ENCODE assay signal across 8 cellular contexts in genomic region chr1:21937034-21937371, GRCh38. TPM values are rescaled to one million over a fixed set of nuclear protein-coding genes. Genes with fewer than 3 reads are reported as not detected.
DNase-seq lines count a peak whose midpoint lies in the region; ATAC-seq and TF ChIP-seq lines count a peak whose summit lies in the region.

Gene HSPG2 (minus strand): TSS chr1:21937310. CDS start chr1:21937217, 93 bp downstream.

- no peaks in the 10 kb centered on the region for H3K9me3 ChIP-seq in liver (ENCODE audit: control insufficient read depth in 4 of 4, low read length in 3 of 4)
- no peaks in the 10 kb centered on the region for H3K9me3 ChIP-seq in thoracic aorta

- TF ChIP-seq CTCF in MCF 10A (IDR thresholded peaks at IDR 0.05; ENCODE audit: unreplicated experiment) (no peak), liver (IDR thresholded peaks at IDR 0.05; ENCODE audit: low read depth, low read length, missing input control) (no peak), thoracic aorta (IDR thresholded peaks at IDR 0.05) (no peak)

- H3K4me3 Mint-ChIP-seq in activated CD4-positive, alpha-beta T cell treated with anti-CD3 and anti-CD28 coated beads, Interleukin-2, amount 10 ng/mL, durations not matched to agents 7 days and 5 days, result peak within 1 kb of the TSS; percentile 78
- H3K4me3 Mint-ChIP-seq in MCF 10A (ENCODE audit: unreplicated experiment), result peak within 1 kb of the TSS; percentile 78

- H3K4me1 ChIP-seq in liver (ENCODE audit: control insufficient read depth in 4 of 4, insufficient read depth in 4 of 4, low read length in 3 of 4), result peaks cover 0 to 12% (median 6%) of the 10 kb centered on the region in 4 donors
- peaks cover 31 to 83% of the 10 kb centered on the region in 2 donors for H3K4me1 ChIP-seq in thoracic aorta (ENCODE audit: control insufficient read depth in 1 of 2, low read depth in 2 of 2)

- intact Hi-C loops in MCF 10A (cut with micrococcal nuclease), result loop anchor here (5.0 kb wide), 1 partner anchor 155 kb away; the partner anchor contains the start of gene USP48

- DNase-seq in activated CD4-positive, alpha-beta T cell treated with anti-CD3 and anti-CD28 coated beads, Interleukin-2, amount 10 ng/mL, durations not matched to agents 7 days and 5 days, result no peak
- no peak for DNase-seq in activated CD4-positive, alpha-beta T cell treated with anti-CD3 and anti-CD28 coated beads for 1 hour
- DNase-seq in MCF 10A (ENCODE audit: unreplicated experiment) (no peak), thoracic aorta (ENCODE audit: low spot score) (no peak), GOT3 (lab: John Stamatoyannopoulos, UW) (no peak), NCI-H1694 (lab: John Stamatoyannopoulos, UW) (no peak)

- no peaks in the 10 kb centered on the region for H3K9me3 Mint-ChIP-seq in activated CD4-positive, alpha-beta T cell treated with anti-CD3 and anti-CD28 coated beads, Interleukin-2, amount 10 ng/mL, durations not matched to agents 7 days and 5 days
- no peaks in the 10 kb centered on the region for H3K9me3 Mint-ChIP-seq in MCF 10A (ENCODE audit: unreplicated experiment)

- H3K36me3 Mint-ChIP-seq in activated CD4-positive, alpha-beta T cell treated with anti-CD3 and anti-CD28 coated beads, Interleukin-2, amount 10 ng/mL, durations not matched to agents 7 days and 5 days (ENCODE audit: low read depth), result peaks cover 3% of the 10 kb centered on the region
- no peaks in the 10 kb centered on the region for H3K36me3 Mint-ChIP-seq in MCF 10A (ENCODE audit: insufficient read depth, unreplicated experiment)

- H3K36me3 ChIP-seq in liver (ENCODE audit: control insufficient read depth in 4 of 4, insufficient read depth in 3 of 4, low read depth in 1 of 4, low read length in 3 of 4), result no peaks in the 10 kb centered on the region
- H3K36me3 ChIP-seq in thoracic aorta, result no peaks in the 10 kb centered on the region

- POLR2A ChIA-PET in activated CD4-positive, alpha-beta T cell treated with anti-CD3 and anti-CD28 coated beads, Interleukin-2, amount 10 ng/mL, durations not matched to agents 7 days and 5 days (lab: Charles Lee), result no interaction called here
- POLR2A ChIA-PET in MCF 10A (lab: Yijun Ruan, JAX), result interaction anchor here (0.6 to 12.7 kb wide), 9 partner anchors 11 to 154 kb away, joined by 3 to 219 read pairs (median 6); partner anchors contain the start of genes CDC42 and USP48

- peak within 1 kb of the TSS; percentile 39 for H3K27ac Mint-ChIP-seq in activated CD4-positive, alpha-beta T cell treated with anti-CD3 and anti-CD28 coated beads, Interleukin-2, amount 10 ng/mL, durations not matched to agents 7 days and 5 days
- H3K27ac Mint-ChIP-seq in MCF 10A (ENCODE audit: low read depth, unreplicated experiment), result peak within 1 kb of the TSS; percentile 89

- CTCF ChIA-PET in activated CD4-positive, alpha-beta T cell treated with anti-CD3 and anti-CD28 coated beads, Interleukin-2, amount 10 ng/mL, durations not matched to agents 7 days and 5 days (lab: Charles Lee), result no interaction called here
- CTCF ChIA-PET in MCF 10A (lab: Yijun Ruan, JAX), result interaction anchor here (0.6 to 4.4 kb wide), 3 partner anchors 19 to 160 kb away, joined by 3 to 22 read pairs (median 6); no protein-coding TSS in a partner anchor

- no TSS peak for BruUV-seq in MCF 10A (replicated peaks; lab: Mats Ljungman, UMichigan)

- no peaks in the 10 kb centered on the region for H3K27me3 ChIP-seq in liver (ENCODE audit: control insufficient read depth in 4 of 4, insufficient read depth in 4 of 4, low read length in 3 of 4)
- no peaks in the 10 kb centered on the region for H3K27me3 ChIP-seq in thoracic aorta (replicated peaks; ENCODE audit: insufficient read depth)

- H3K4me1 Mint-ChIP-seq in activated CD4-positive, alpha-beta T cell treated with anti-CD3 and anti-CD28 coated beads, Interleukin-2, amount 10 ng/mL, durations not matched to agents 7 days and 5 days, result peaks cover 11% of the 10 kb centered on the region
- peaks cover 56% of the 10 kb centered on the region for H3K4me1 Mint-ChIP-seq in MCF 10A (ENCODE audit: insufficient read depth, unreplicated experiment)

- ATAC-seq in thoracic aorta (ENCODE audit: insufficient number of reproducible peaks, low FRiP score, low read depth) (no peak), GM21717 (IDR thresholded peaks at IDR 0.05; ENCODE audit: unreplicated experiment) (no peak)

- H3K27me3 Mint-ChIP-seq in activated CD4-positive, alpha-beta T cell treated with anti-CD3 and anti-CD28 coated beads, Interleukin-2, amount 10 ng/mL, durations not matched to agents 7 days and 5 days, result peaks cover 23% of the 10 kb centered on the region
- no peaks in the 10 kb centered on the region for H3K27me3 Mint-ChIP-seq in MCF 10A (ENCODE audit: insufficient read depth, unreplicated experiment)

- under 1% methylated on average over 51 of the region's 52 CpGs for WGBS in liver

- peak within 1 kb of the TSS in 1 of 2 donors; percentile 58 for H3K9ac ChIP-seq in liver (ENCODE audit: low read depth in 1 of 2, low read length in 2 of 2)

- peak within 1 kb of the TSS; percentile 20 to 70 (median 68) for H3K4me3 ChIP-seq in liver (ENCODE audit: low read depth in 1 of 3, low read length in 3 of 3)
- H3K4me3 ChIP-seq in thoracic aorta, result peak within 1 kb of the TSS; percentile 75

- H3K27ac ChIP-seq in liver (ENCODE audit: low read depth in 1 of 2, low read length in 2 of 2), result peak within 1 kb of the TSS; percentile 52 to 59
- H3K27ac ChIP-seq in thoracic aorta, result peak within 1 kb of the TSS; percentile 95 to 99

- TF ChIP-seq RAD21 in liver (IDR thresholded peaks at IDR 0.05), result no peak

TF ChIP-seq in liver, 16 proteins besides CTCF, POLR2A, EP300 and RAD21:
- TF ChIP-seq MAX (IDR thresholded peaks at IDR 0.05) (no peak), YY1 (IDR thresholded peaks at IDR 0.05) (no peak), FOXA1 (IDR thresholded peaks at IDR 0.05) (no peak), EGR1 (IDR thresholded peaks at IDR 0.05; ENCODE audit: low read depth in 2 of 2) (no peak), ATF3 (IDR thresholded peaks at IDR 0.05) (no peak), FOXA2 (IDR thresholded peaks at IDR 0.05) (no peak), HNF4A (conservative IDR thresholded peaks at IDR 0.05) (no peak), RXRA (IDR thresholded peaks at IDR 0.05) (no peak), SP1 (IDR thresholded peaks at IDR 0.05) (no peak), HNF4G (IDR thresholded peaks at IDR 0.05) (no peak), TAF1 (conservative IDR thresholded peaks at IDR 0.05) (no peak), JUND (IDR thresholded peaks at IDR 0.05) (no peak), GABPA (IDR thresholded peaks at IDR 0.05 in 1 of 2, conservative IDR thresholded peaks at IDR 0.05 in 1 of 2) (no peak), NR2F2 (IDR thresholded peaks at IDR 0.05) (no peak)
- TF ChIP-seq, protein P1, sequence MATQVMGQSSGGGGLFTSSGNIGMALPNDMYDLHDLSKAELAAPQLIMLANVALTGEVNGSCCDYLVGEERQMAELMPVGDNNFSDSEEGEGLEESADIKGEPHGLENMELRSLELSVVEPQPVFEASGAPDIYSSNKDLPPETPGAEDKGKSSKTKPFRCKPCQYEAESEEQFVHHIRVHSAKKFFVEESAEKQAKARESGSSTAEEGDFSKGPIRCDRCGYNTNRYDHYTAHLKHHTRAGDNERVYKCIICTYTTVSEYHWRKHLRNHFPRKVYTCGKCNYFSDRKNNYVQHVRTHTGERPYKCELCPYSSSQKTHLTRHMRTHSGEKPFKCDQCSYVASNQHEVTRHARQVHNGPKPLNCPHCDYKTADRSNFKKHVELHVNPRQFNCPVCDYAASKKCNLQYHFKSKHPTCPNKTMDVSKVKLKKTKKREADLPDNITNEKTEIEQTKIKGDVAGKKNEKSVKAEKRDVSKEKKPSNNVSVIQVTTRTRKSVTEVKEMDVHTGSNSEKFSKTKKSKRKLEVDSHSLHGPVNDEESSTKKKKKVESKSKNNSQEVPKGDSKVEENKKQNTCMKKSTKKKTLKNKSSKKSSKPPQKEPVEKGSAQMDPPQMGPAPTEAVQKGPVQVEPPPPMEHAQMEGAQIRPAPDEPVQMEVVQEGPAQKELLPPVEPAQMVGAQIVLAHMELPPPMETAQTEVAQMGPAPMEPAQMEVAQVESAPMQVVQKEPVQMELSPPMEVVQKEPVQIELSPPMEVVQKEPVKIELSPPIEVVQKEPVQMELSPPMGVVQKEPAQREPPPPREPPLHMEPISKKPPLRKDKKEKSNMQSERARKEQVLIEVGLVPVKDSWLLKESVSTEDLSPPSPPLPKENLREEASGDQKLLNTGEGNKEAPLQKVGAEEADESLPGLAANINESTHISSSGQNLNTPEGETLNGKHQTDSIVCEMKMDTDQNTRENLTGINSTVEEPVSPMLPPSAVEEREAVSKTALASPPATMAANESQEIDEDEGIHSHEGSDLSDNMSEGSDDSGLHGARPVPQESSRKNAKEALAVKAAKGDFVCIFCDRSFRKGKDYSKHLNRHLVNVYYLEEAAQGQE (IDR thresholded peaks at IDR 0.05), result no peak
- TF ChIP-seq, protein P2, sequence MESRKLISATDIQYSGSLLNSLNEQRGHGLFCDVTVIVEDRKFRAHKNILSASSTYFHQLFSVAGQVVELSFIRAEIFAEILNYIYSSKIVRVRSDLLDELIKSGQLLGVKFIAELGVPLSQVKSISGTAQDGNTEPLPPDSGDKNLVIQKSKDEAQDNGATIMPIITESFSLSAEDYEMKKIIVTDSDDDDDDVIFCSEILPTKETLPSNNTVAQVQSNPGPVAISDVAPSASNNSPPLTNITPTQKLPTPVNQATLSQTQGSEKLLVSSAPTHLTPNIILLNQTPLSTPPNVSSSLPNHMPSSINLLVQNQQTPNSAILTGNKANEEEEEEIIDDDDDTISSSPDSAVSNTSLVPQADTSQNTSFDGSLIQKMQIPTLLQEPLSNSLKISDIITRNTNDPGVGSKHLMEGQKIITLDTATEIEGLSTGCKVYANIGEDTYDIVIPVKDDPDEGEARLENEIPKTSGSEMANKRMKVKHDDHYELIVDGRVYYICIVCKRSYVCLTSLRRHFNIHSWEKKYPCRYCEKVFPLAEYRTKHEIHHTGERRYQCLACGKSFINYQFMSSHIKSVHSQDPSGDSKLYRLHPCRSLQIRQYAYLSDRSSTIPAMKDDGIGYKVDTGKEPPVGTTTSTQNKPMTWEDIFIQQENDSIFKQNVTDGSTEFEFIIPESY (IDR thresholded peaks at IDR 0.05), result no peak
TF ChIP-seq in liver: peak in this region for 0.

RNA-seq across cellular contexts. Expression of gene HSPG2, which starts in this region (rescaled TPM):
- 1 to 10 TPM; 1.9 to 2.3 TPM for total RNA-seq in activated CD4-positive, alpha-beta T cell treated with anti-CD3 and anti-CD28 coated beads, Interleukin-2, amount 10 ng/mL, durations not matched to agents 7 days and 5 days
- total RNA-seq in MCF 10A (2022) (51.2 and 58.9 TPM in 2 replicates), liver (10 to 100 TPM; 26.8 to 43.9 TPM), thoracic aorta (100 to 1,000 TPM; 684 to 846 TPM)
- 10 to 100 TPM in 1 of 2 donors, 1 to 10 TPM in 1; 5.6 to 21.0 TPM for polyA plus RNA-seq in liver

Comparison
In these comparisons a context has a peak if more than half of its experiments do, and no peak if none do; other contexts are left out.
1. RNA of gene HSPG2 (total RNA-seq): 684 to 846 TPM in thoracic aorta; 51.2 to 58.9 TPM in MCF 10A, 26.8 to 43.9 TPM in liver and 1.9 to 2.3 TPM in activated CD4-positive, alpha-beta T cell treated with anti-CD3 and anti-CD28 coated beads, Interleukin-2, amount 10 ng/mL, durations not matched to agents 7 days and 5 days; every median in the first group is over 10 times any median in the second.